ENCODE assay signal across 25 cellular contexts in the genomic region with DNA sequence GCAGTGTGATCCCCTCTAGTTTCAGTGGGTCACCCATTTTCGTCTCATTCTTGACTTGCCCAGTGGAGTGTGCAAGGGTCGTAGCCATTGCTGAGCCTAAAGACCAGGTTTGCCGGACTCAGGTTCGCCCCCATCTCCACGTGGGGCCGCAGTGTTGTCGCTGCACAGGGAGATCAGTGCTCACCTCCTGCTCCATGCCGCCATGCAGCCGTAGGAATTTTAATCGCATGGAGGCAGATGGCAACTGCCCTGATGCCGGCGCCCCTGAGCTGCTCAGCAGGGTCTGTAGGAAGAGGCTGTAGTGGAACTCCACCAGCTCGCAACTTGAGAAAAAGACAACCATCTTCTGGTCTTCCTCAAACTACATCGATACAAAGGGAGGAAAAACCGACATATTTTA.
"Had no signal": no experiment of that assay in that cellular context is flagged by ENCODE, and none has a peak within 500 bp of the region (broad histone marks: within the 10 kb centered on the region; RNA-seq: fewer than 3 reads in every experiment).

No MANE protein-coding gene starts in this region.

- H3K4me1 Mint-ChIP-seq: naive thymus-derived CD4-positive, alpha-beta T cell; nephron had no signal

- H3K4me3 Mint-ChIP-seq: endodermal cell; naive thymus-derived CD4-positive, alpha-beta T cell; nephron; neural progenitor cell; stimulated activated naive B cell treated with anti-CD40 and anti-IgM and Interleukin-4, amounts not matched to agents 10 μg/mL and 1 μg/mL and 100 μg/mL, for 72 hours; stimulated activated naive CD8-positive, alpha-beta T cell treated with anti-CD3 and anti-CD28 coated beads, Interleukin-15, Interleukin-2, amounts not matched to agents 100 ng/mL and 50 ng/mL, for 24 hours had no signal

- H3K36me3 ChIP-seq: neural progenitor cell had no signal

- H2AFZ ChIP-seq: neural progenitor cell, parathyroid adenoma had no signal

- DNase-seq: effector CD8-positive, alpha-beta T cell; endodermal cell; foreskin keratinocyte; heart left ventricle; hippocampal formation; left cardiac atrium; left lung; mesendoderm; midbrain; naive thymus-derived CD4-positive, alpha-beta T cell; right lobe of liver; small intestine; stimulated activated CD4-positive, alpha-beta T cell treated with anti-CD3 and anti-CD28 coated beads, Interleukin-15, amount 100 ng/mL, for 24 hours; stimulated activated CD4-positive, alpha-beta T cell treated with anti-CD3 and anti-CD28 coated beads, Interleukin-2, amount 100 ng/mL, for 48 hours; stimulated activated naive B cell treated with anti-CD40 and anti-IgM and Interleukin-4, amounts not matched to agents 10 μg/mL and 1 μg/mL and 100 μg/mL, for 72 hours had no signal

- H3K79me2 ChIP-seq: parathyroid adenoma had no signal

- ATAC-seq: foreskin keratinocyte; gastroesophageal sphincter; heart left ventricle; left cardiac atrium; left lung; naive thymus-derived CD4-positive, alpha-beta T cell; right lobe of liver; stimulated activated naive B cell treated with anti-CD40 and anti-IgM and Interleukin-4, amounts not matched to agents 10 μg/mL and 1 μg/mL and 100 μg/mL, for 72 hours had no signal

- H3K27ac Mint-ChIP-seq: endodermal cell; naive thymus-derived CD4-positive, alpha-beta T cell; nephron; neural progenitor cell; progenitor cell of endocrine pancreas; stimulated activated naive B cell treated with anti-CD40 and anti-IgM and Interleukin-4, amounts not matched to agents 10 μg/mL and 1 μg/mL and 100 μg/mL, for 72 hours; stimulated activated naive CD8-positive, alpha-beta T cell treated with anti-CD3 and anti-CD28 coated beads, Interleukin-15, Interleukin-2, amounts not matched to agents 100 ng/mL and 50 ng/mL, for 24 hours had no signal

- H3K4me3 ChIP-seq: esophagus muscularis mucosa, gastroesophageal sphincter, heart left ventricle, left lung, neural progenitor cell, right lobe of liver, thoracic aorta, tibial nerve, upper lobe of left lung had no signal

- H3K27me3 ChIP-seq: esophagus muscularis mucosa, foreskin keratinocyte, gastroesophageal sphincter, heart left ventricle, left lung, neural progenitor cell, right lobe of liver, tibial nerve, upper lobe of left lung had no signal

- H3K27ac ChIP-seq: esophagus muscularis mucosa, foreskin keratinocyte, gastroesophageal sphincter, heart left ventricle, left lung, neural progenitor cell, parathyroid adenoma, right lobe of liver, thoracic aorta, tibial nerve, upper lobe of left lung had no signal

- H3K27me3 Mint-ChIP-seq: naive thymus-derived CD4-positive, alpha-beta T cell; progenitor cell of endocrine pancreas; stimulated activated naive B cell treated with anti-CD40 and anti-IgM and Interleukin-4, amounts not matched to agents 10 μg/mL and 1 μg/mL and 100 μg/mL, for 72 hours; stimulated activated naive CD8-positive, alpha-beta T cell treated with anti-CD3 and anti-CD28 coated beads, Interleukin-15, Interleukin-2, amounts not matched to agents 100 ng/mL and 50 ng/mL, for 24 hours had no signal

- H3K9me3 Mint-ChIP-seq: endodermal cell; naive thymus-derived CD4-positive, alpha-beta T cell; nephron; neural progenitor cell; stimulated activated naive B cell treated with anti-CD40 and anti-IgM and Interleukin-4, amounts not matched to agents 10 μg/mL and 1 μg/mL and 100 μg/mL, for 72 hours; stimulated activated naive CD8-positive, alpha-beta T cell treated with anti-CD3 and anti-CD28 coated beads, Interleukin-15, Interleukin-2, amounts not matched to agents 100 ng/mL and 50 ng/mL, for 24 hours had no signal

- H3K9me3 ChIP-seq: esophagus muscularis mucosa, gastroesophageal sphincter, heart left ventricle, left lung, right lobe of liver, thoracic aorta, tibial nerve, upper lobe of left lung had no signal

- H3K4me1 ChIP-seq: esophagus muscularis mucosa, gastroesophageal sphincter, heart left ventricle, left lung, neural progenitor cell, parathyroid adenoma, right lobe of liver, tibial nerve, upper lobe of left lung had no signal
